In the genomic region with DNA sequence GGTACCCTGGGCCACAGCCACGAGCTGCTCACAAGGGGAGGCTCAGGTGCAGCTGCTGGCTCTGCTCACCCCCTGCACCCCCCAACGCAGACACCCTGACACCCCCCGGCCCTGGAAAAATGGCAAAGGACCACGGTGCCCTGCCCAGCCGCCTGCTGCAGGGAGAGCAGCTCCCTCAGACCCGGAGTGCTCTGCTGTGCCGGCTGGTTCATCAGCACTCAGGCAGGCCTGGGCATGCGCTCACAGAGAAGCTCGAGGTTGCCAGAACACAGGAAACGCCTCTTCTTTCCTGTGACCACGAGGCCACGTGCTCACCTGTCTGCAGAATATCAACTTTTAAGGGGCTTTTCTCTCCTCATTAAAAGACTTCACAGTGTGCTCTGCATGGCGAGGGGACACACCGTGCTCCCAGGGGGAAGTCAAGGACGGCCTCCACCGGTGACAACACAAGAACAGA, we compare ENCODE assay signal across 9 cellular contexts. TPM values are rescaled to one million over a fixed set of nuclear protein-coding genes. Genes with fewer than 3 reads are reported as not detected.
DNase-seq lines count a peak whose midpoint lies in the region; ATAC-seq, FAIRE-seq and TF ChIP-seq lines count a peak whose summit lies in the region.
"Had no signal": no experiment of that assay in that cellular context is flagged by ENCODE, and none has a peak within 500 bp of the region (broad histone marks: within the 10 kb centered on the region; RNA-seq: fewer than 3 reads in every experiment).

No MANE protein-coding gene starts in this region.

- POLR2A ChIA-PET in endothelial cell of umbilical vein (lab: Charles Lee) = no interaction called here

- H3K27me3 Mint-ChIP-seq in HFFc6 (ENCODE audit: insufficient read depth) (peaks cover 2% of the 10 kb centered on the region), CD14-positive monocyte (ENCODE audit: low read depth in 3 of 3) (peaks cover 13 to 23% (median 15%) of the 10 kb centered on the region in 3 donors)
- H3K27me3 Mint-ChIP-seq in stimulated activated naive B cell treated with anti-CD40 and anti-IgM and Interleukin-4, amounts not matched to agents 10 μg/mL and 1 μg/mL and 100 μg/mL, for 72 hours = no peaks in the 10 kb centered on the region

- intact Hi-C loops in endothelial cell of umbilical vein (cut with micrococcal nuclease) = no loop called here
- intact Hi-C loops in colonic mucosa (cut with DNase I) = loop anchor here (5.0 kb wide), 1 partner anchor 129 kb away; no protein-coding TSS in a partner anchor
- intact Hi-C loops in CD14-positive monocyte (cut with micrococcal nuclease) = no loop called here

- DNase-seq in HFFc6 (no peak), endothelial cell of umbilical vein (ENCODE audit: low read depth, low spot score) (no peak), colonic mucosa (no peak), CD14-positive monocyte (ENCODE audit: low spot score) (no peak)
- DNase-seq in activated CD4-positive, alpha-beta T cell treated with anti-CD3 and anti-CD28 coated beads for 1 hour = peak; percentile 42
- peak; percentile 64 for DNase-seq in stimulated activated naive B cell treated with anti-CD40 and anti-IgM and Interleukin-4, amounts not matched to agents 10 μg/mL and 1 μg/mL and 100 μg/mL, for 72 hours

- H3K27ac Mint-ChIP-seq in HFFc6 (peak overlapping the region; percentile 58; the same call in 1 of the 2 replicates), CD14-positive monocyte (no peak overlapping the region)
- H3K27ac Mint-ChIP-seq in stimulated activated naive B cell treated with anti-CD40 and anti-IgM and Interleukin-4, amounts not matched to agents 10 μg/mL and 1 μg/mL and 100 μg/mL, for 72 hours = peak overlapping the region; percentile 94

- no peak for FAIRE-seq in endothelial cell of umbilical vein (lab: Jason Lieb, UNC)

- H3K4me2 ChIP-seq in endothelial cell of umbilical vein (ENCODE audit: insufficient read depth, low read length) = no peak overlapping the region

- H3K36me3 Mint-ChIP-seq in HFFc6 (ENCODE audit: low read depth) (peaks cover 20% of the 10 kb centered on the region), CD14-positive monocyte (peaks cover 26 to 39% of the 10 kb centered on the region in 2 donors)
- H3K36me3 Mint-ChIP-seq in stimulated activated naive B cell treated with anti-CD40 and anti-IgM and Interleukin-4, amounts not matched to agents 10 μg/mL and 1 μg/mL and 100 μg/mL, for 72 hours = peaks cover 24 to 29% of the 10 kb centered on the region in 2 donors

- BruUV-seq in endothelial cell of umbilical vein (replicated peaks; lab: Mats Ljungman, UMichigan) = no TSS peak

- H3K9me3 ChIP-seq in endothelial cell of umbilical vein (replicated peaks; ENCODE audit: control insufficient read depth, insufficient read depth, low read length) = no peaks in the 10 kb centered on the region
- no peaks in the 10 kb centered on the region for H3K9me3 ChIP-seq in colonic mucosa
- H3K9me3 ChIP-seq: pancreas had no signal

- peak overlapping the region; percentile 37; the same call in 1 of the 2 replicates for H3K27ac ChIP-seq in 22Rv1
- H3K27ac ChIP-seq in endothelial cell of umbilical vein (ENCODE audit: insufficient read depth, low read depth, low read length) = peak overlapping the region; percentile 11
- no peak overlapping the region for H3K27ac ChIP-seq in colonic mucosa
- H3K27ac ChIP-seq: pancreas had no signal

- H3K4me3 Mint-ChIP-seq in HFFc6 = no peak overlapping the region
- peak overlapping the region; percentile 12 to 59 for H3K4me3 Mint-ChIP-seq in stimulated activated naive B cell treated with anti-CD40 and anti-IgM and Interleukin-4, amounts not matched to agents 10 μg/mL and 1 μg/mL and 100 μg/mL, for 72 hours
- H3K4me3 Mint-ChIP-seq in CD14-positive monocyte = no peak overlapping the region

- H3K4me1 ChIP-seq in endothelial cell of umbilical vein (ENCODE audit: control insufficient read depth, extremely low read depth, insufficient read depth, low read length) (no peaks in the 10 kb centered on the region), colonic mucosa (no peaks in the 10 kb centered on the region)
- H3K4me1 ChIP-seq: pancreas had no signal

- TF ChIP-seq POLR2A in endothelial cell of umbilical vein (IDR thresholded peaks at IDR 0.05; ENCODE audit: low read depth, low read length) = no peak

- no peaks in the 10 kb centered on the region for H3K79me2 ChIP-seq in endothelial cell of umbilical vein (ENCODE audit: control insufficient read depth, insufficient read depth, low read length)

- CTCF ChIA-PET in endothelial cell of umbilical vein (lab: Charles Lee) = interaction anchor here (1.1 to 4.6 kb wide), 6 partner anchors 13 to 218 kb away, joined by 3 to 38 read pairs (median 4); no protein-coding TSS in a partner anchor

- TF ChIP-seq CTCF in 22Rv1 (IDR thresholded peaks at IDR 0.05) = no peak
- no peak for TF ChIP-seq CTCF in HFFc6 (IDR thresholded peaks at IDR 0.05)
- TF ChIP-seq CTCF in endothelial cell of umbilical vein (IDR thresholded peaks at IDR 0.05; ENCODE audit: extremely low read depth in 1 of 2, insufficient read depth in 1 of 2, low read depth in 1 of 2, low read length in 2 of 2) = no peak
- TF ChIP-seq CTCF in colonic mucosa (IDR thresholded peaks at IDR 0.05) = no peak
- no peak for TF ChIP-seq CTCF in CD14-positive monocyte (IDR thresholded peaks at IDR 0.05)

- no peaks in the 10 kb centered on the region for H3K9me1 ChIP-seq in endothelial cell of umbilical vein (replicated peaks; ENCODE audit: control insufficient read depth, extremely low read depth, insufficient read depth, low read length)

- H3K9ac ChIP-seq in endothelial cell of umbilical vein (replicated peaks; ENCODE audit: extremely low read depth, insufficient read depth, low read length) (no peak overlapping the region), colonic mucosa (ENCODE audit: low read depth in 2 of 2, low read length in 2 of 2) (no peak overlapping the region)

- no peak overlapping the region for H2AFZ ChIP-seq in endothelial cell of umbilical vein (ENCODE audit: low read depth, low read length)

- H3K4me3 ChIP-seq in endothelial cell of umbilical vein (replicated peaks in 1 of 3; ENCODE audit: insufficient read depth in 1 of 3, low read depth in 1 of 3, low read length in 3 of 3) (no peak overlapping the region), colonic mucosa (no peak overlapping the region)
- H3K4me3 ChIP-seq: pancreas had no signal

- peak; percentile 88 to 89 for ATAC-seq in stimulated activated naive B cell treated with anti-CD40 and anti-IgM and Interleukin-4, amounts not matched to agents 10 μg/mL and 1 μg/mL and 100 μg/mL, for 72 hours (replicated peaks)
- ATAC-seq in HG02970 (IDR thresholded peaks at IDR 0.05; ENCODE audit: low FRiP score, unreplicated experiment) = no peak

- H3K9me3 Mint-ChIP-seq in HFFc6 = no peaks in the 10 kb centered on the region
- H3K9me3 Mint-ChIP-seq in stimulated activated naive B cell treated with anti-CD40 and anti-IgM and Interleukin-4, amounts not matched to agents 10 μg/mL and 1 μg/mL and 100 μg/mL, for 72 hours = no peaks in the 10 kb centered on the region
- H3K9me3 Mint-ChIP-seq in CD14-positive monocyte = no peaks in the 10 kb centered on the region

- H3K36me3 ChIP-seq in endothelial cell of umbilical vein (ENCODE audit: control insufficient read depth in 2 of 2, extremely low read depth in 1 of 2, insufficient read depth in 2 of 2, low read length in 2 of 2) (peaks cover 0 to 14% of the 10 kb centered on the region in 2 experiments), colonic mucosa (no peaks in the 10 kb centered on the region)

- dilution Hi-C loops in endothelial cell of umbilical vein (cut with MboI; ENCODE audit: extremely low pct_ligation_motif_present, low sequenced_read_pairs) = no loop called here

- H3K4me1 Mint-ChIP-seq in HFFc6 (ENCODE audit: low read depth) (no peaks in the 10 kb centered on the region), CD14-positive monocyte (no peaks in the 10 kb centered on the region)
- H3K4me1 Mint-ChIP-seq in stimulated activated naive B cell treated with anti-CD40 and anti-IgM and Interleukin-4, amounts not matched to agents 10 μg/mL and 1 μg/mL and 100 μg/mL, for 72 hours = peaks cover 12 to 35% of the 10 kb centered on the region in 2 donors

- H3K27me3 ChIP-seq in endothelial cell of umbilical vein (ENCODE audit: control insufficient read depth in 2 of 2, insufficient read depth in 2 of 2, low read length in 2 of 2) (peaks cover 10 to 14% of the 10 kb centered on the region in 2 experiments), colonic mucosa (peaks cover 19% of the 10 kb centered on the region)
- H3K27me3 ChIP-seq: pancreas had no signal

- no peaks in the 10 kb centered on the region for H4K20me1 ChIP-seq in endothelial cell of umbilical vein (replicated peaks; ENCODE audit: control insufficient read depth, extremely low read depth, insufficient read depth, low read length)

RNA-seq across cellular contexts. Expression of a gene that starts 4.3 kb away (rescaled TPM):
- 1 to 10 TPM in 3 of 6 experiments, under 1 TPM in 3; 0.31 to 1.7 (median 1.1) TPM for total RNA-seq in HFFc6 (2021; fragmentation: NEBNext Ultra II Directional; extraction: Animal tissue kit (Norgen Biotek cat#: 25700))
- total RNA-seq in endothelial cell of umbilical vein = 1.9 and 4.1 TPM in 2 replicates
- polyA plus RNA-seq in endothelial cell of umbilical vein = 0.67 and 1.0 TPM in 2 replicates
- polyA plus RNA-seq in endothelial cell of umbilical vein (2011; cell fraction: cytosol; rRNA removed) = 0.15 and 0.18 TPM in 2 replicates
- 2.7 and 3.4 TPM in 2 replicates for polyA plus RNA-seq in endothelial cell of umbilical vein (2011; cell fraction: nucleus; rRNA removed)
- polyA plus RNA-seq in endothelial cell of umbilical vein (2012) = 0.87 and 1.2 TPM in 2 replicates
- 0.34 TPM in 1 of 2 replicates, not detected in the other for polyA minus RNA-seq in endothelial cell of umbilical vein
- not detected for polyA minus RNA-seq in endothelial cell of umbilical vein (2011; cell fraction: cytosol; rRNA and poly(A)+ RNA removed)
- polyA minus RNA-seq in endothelial cell of umbilical vein (2011; cell fraction: nucleus; rRNA and poly(A)+ RNA removed) = 1.2 and 1.9 TPM in 2 replicates
- total RNA-seq in colonic mucosa = 10 to 100 TPM; 21.3 to 34.2 TPM
- polyA plus RNA-seq in CD14-positive monocyte = not detected

RNA-seq across cellular contexts. Expression of a gene that starts 18.8 kb away (rescaled TPM):
- total RNA-seq in HFFc6 (2021; fragmentation: NEBNext Ultra II Directional; extraction: Animal tissue kit (Norgen Biotek cat#: 25700)) = 10 to 100 TPM; 24.5 to 35.7 (median 25.8) TPM
- total RNA-seq in endothelial cell of umbilical vein = 24.4 and 24.6 TPM in 2 replicates
- polyA plus RNA-seq in endothelial cell of umbilical vein = 34.1 and 43.3 TPM in 2 replicates
- polyA plus RNA-seq in endothelial cell of umbilical vein (2011; cell fraction: cytosol; rRNA removed) = 15.6 and 21.3 TPM in 2 replicates
- 7.6 and 9.3 TPM in 2 replicates for polyA plus RNA-seq in endothelial cell of umbilical vein (2011; cell fraction: nucleus; rRNA removed)
- 16.1 and 17.4 TPM in 2 replicates for polyA plus RNA-seq in endothelial cell of umbilical vein (2012)
- 10.3 and 11.5 TPM in 2 replicates for polyA minus RNA-seq in endothelial cell of umbilical vein
- 12.8 TPM for polyA minus RNA-seq in endothelial cell of umbilical vein (2011; cell fraction: cytosol; rRNA and poly(A)+ RNA removed)
- 5.2 and 8.3 TPM in 2 replicates for polyA minus RNA-seq in endothelial cell of umbilical vein (2011; cell fraction: nucleus; rRNA and poly(A)+ RNA removed)
- total RNA-seq in colonic mucosa = 10 to 100 TPM in 1 of 2 donors, 1 to 10 TPM in 1; 8.0 to 12.0 TPM
- 1 to 10 TPM; 1.9 to 8.8 TPM for polyA plus RNA-seq in CD14-positive monocyte

RNA-seq across cellular contexts. Expression of a gene that starts 19.1 kb away (rescaled TPM):
- 100 to 1,000 TPM; 182 to 231 (median 196) TPM for total RNA-seq in HFFc6 (2021; fragmentation: NEBNext Ultra II Directional; extraction: Animal tissue kit (Norgen Biotek cat#: 25700))
- total RNA-seq in endothelial cell of umbilical vein (171 and 185 TPM in 2 replicates), colonic mucosa (100 to 1,000 TPM; 202 to 325 TPM)
- polyA plus RNA-seq in endothelial cell of umbilical vein (156 and 175 TPM in 2 replicates), CD14-positive monocyte (10 to 100 TPM; 81.7 to 89.0 TPM)
- 137 and 172 TPM in 2 replicates for polyA plus RNA-seq in endothelial cell of umbilical vein (2011; cell fraction: cytosol; rRNA removed)
- polyA plus RNA-seq in endothelial cell of umbilical vein (2011; cell fraction: nucleus; rRNA removed) = 112 and 136 TPM in 2 replicates
- polyA plus RNA-seq in endothelial cell of umbilical vein (2012) = 125 and 164 TPM in 2 replicates
- 70.7 and 74.9 TPM in 2 replicates for polyA minus RNA-seq in endothelial cell of umbilical vein
- 41.6 TPM for polyA minus RNA-seq in endothelial cell of umbilical vein (2011; cell fraction: cytosol; rRNA and poly(A)+ RNA removed)
- 20.6 and 42.2 TPM in 2 replicates for polyA minus RNA-seq in endothelial cell of umbilical vein (2011; cell fraction: nucleus; rRNA and poly(A)+ RNA removed)

RNA-seq across cellular contexts. Expression of a gene that starts 22.8 kb away (rescaled TPM):
- total RNA-seq in HFFc6 (2021; fragmentation: NEBNext Ultra II Directional; extraction: Animal tissue kit (Norgen Biotek cat#: 25700)) = 10 to 100 TPM; 56.2 to 67.9 (median 61.1) TPM
- total RNA-seq in endothelial cell of umbilical vein (80.7 and 87.2 TPM in 2 replicates), colonic mucosa (10 to 100 TPM; 43.1 to 83.3 TPM)
- polyA plus RNA-seq in endothelial cell of umbilical vein (50.0 and 60.7 TPM in 2 replicates), CD14-positive monocyte (10 to 100 TPM; 72.1 to 83.2 TPM)
- 46.1 and 63.4 TPM in 2 replicates for polyA plus RNA-seq in endothelial cell of umbilical vein (2011; cell fraction: cytosol; rRNA removed)
- 51.6 and 62.4 TPM in 2 replicates for polyA plus RNA-seq in endothelial cell of umbilical vein (2011; cell fraction: nucleus; rRNA removed)
- 48.2 and 50.2 TPM in 2 replicates for polyA plus RNA-seq in endothelial cell of umbilical vein (2012)
- 24.5 and 35.1 TPM in 2 replicates for polyA minus RNA-seq in endothelial cell of umbilical vein
- 25.1 TPM for polyA minus RNA-seq in endothelial cell of umbilical vein (2011; cell fraction: cytosol; rRNA and poly(A)+ RNA removed)
- polyA minus RNA-seq in endothelial cell of umbilical vein (2011; cell fraction: nucleus; rRNA and poly(A)+ RNA removed) = 29.9 and 37.5 TPM in 2 replicates

RNA-seq across cellular contexts. Expression of a gene that starts 29.4 kb away (rescaled TPM):
- total RNA-seq in HFFc6 (2021; fragmentation: NEBNext Ultra II Directional; extraction: Animal tissue kit (Norgen Biotek cat#: 25700)) = 1 to 10 TPM; 1.4 to 3.0 (median 2.0) TPM
- total RNA-seq in endothelial cell of umbilical vein (3.0 and 3.3 TPM in 2 replicates), colonic mucosa (1 to 10 TPM; 1.1 to 2.2 TPM)
- polyA plus RNA-seq in endothelial cell of umbilical vein (2.3 and 4.0 TPM in 2 replicates), CD14-positive monocyte (not detected)
- 0.32 and 0.68 TPM in 2 replicates for polyA plus RNA-seq in endothelial cell of umbilical vein (2011; cell fraction: cytosol; rRNA removed)
- polyA plus RNA-seq in endothelial cell of umbilical vein (2011; cell fraction: nucleus; rRNA removed) = 13.9 and 15.0 TPM in 2 replicates
- polyA plus RNA-seq in endothelial cell of umbilical vein (2012) = 0.75 and 0.86 TPM in 2 replicates
- polyA minus RNA-seq in endothelial cell of umbilical vein = 0.08 and 2.0 TPM in 2 replicates
- polyA minus RNA-seq in endothelial cell of umbilical vein (2011; cell fraction: cytosol; rRNA and poly(A)+ RNA removed) = not detected
- 0.63 and 2.4 TPM in 2 replicates for polyA minus RNA-seq in endothelial cell of umbilical vein (2011; cell fraction: nucleus; rRNA and poly(A)+ RNA removed)

Comparison
In these comparisons a context has a peak if more than half of its experiments do, and no peak if none do; other contexts are left out.
1. DNase-seq: peak in activated CD4-positive, alpha-beta T cell treated with anti-CD3 and anti-CD28 coated beads for 1 hour (single experiment) and stimulated activated naive B cell treated with anti-CD40 and anti-IgM and Interleukin-4, amounts not matched to agents 10 μg/mL and 1 μg/mL and 100 μg/mL, for 72 hours (single experiment); none in HFFc6 (single experiment), endothelial cell of umbilical vein (single experiment), colonic mucosa (single experiment) and CD14-positive monocyte (single experiment).
2. H3K27ac Mint-ChIP-seq: peak in HFFc6 (single experiment) and stimulated activated naive B cell treated with anti-CD40 and anti-IgM and Interleukin-4, amounts not matched to agents 10 μg/mL and 1 μg/mL and 100 μg/mL, for 72 hours (single experiment); none in CD14-positive monocyte (0 of 7).
3. H3K4me3 Mint-ChIP-seq: peak in stimulated activated naive B cell treated with anti-CD40 and anti-IgM and Interleukin-4, amounts not matched to agents 10 μg/mL and 1 μg/mL and 100 μg/mL, for 72 hours (2 of 2); none in HFFc6 (single experiment) and CD14-positive monocyte (0 of 2).